In the genomic region with DNA sequence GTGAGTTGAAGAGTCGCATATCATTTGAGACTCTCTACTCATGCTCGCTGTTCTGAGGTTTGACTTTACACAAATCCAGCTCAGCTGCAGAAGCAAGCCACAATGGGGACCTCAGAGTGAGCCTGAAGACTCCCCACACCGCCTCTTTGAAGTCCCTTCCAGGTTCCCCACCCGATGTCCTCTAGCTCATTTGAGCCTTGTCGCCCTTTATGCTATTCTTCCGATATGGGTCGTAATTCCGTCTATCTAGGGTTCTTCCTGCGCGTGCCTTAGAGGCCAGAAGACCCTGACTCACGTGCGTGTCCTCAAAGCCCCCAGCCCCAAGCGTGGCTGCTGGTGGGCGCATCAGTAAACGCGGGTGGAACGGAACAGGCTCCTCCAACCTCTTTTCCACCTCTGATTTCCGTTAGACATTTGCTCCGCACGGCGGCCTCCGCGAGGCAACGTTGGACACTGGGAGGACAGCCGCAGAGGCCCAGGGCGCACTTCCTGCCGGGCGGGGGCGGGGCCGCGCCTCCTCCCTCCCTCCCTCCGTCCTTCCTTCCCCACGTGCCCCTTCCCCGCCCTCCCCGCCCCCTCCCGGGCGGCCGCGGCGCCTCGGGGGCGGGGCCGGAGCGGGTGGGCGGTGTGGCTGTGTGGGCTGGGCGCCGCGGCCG, we compare ENCODE assay signal across 1 cellular context.
A peak's percentile ranks its signal among the peaks of the same experiment; 100 is the strongest.
TF ChIP-seq lines count a peak whose summit lies in the region.

A gene with protein sequence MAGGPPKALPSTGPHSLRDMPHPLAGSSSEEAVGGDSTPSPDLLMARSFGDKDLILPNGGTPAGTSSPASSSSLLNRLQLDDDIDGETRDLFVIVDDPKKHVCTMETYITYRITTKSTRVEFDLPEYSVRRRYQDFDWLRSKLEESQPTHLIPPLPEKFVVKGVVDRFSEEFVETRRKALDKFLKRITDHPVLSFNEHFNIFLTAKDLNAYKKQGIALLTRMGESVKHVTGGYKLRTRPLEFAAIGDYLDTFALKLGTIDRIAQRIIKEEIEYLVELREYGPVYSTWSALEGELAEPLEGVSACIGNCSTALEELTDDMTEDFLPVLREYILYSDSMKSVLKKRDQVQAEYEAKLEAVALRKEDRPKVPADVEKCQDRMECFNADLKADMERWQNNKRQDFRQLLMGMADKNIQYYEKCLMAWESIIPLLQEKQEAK (plus strand): TSS at position 650 of the 656 bp plus-strand sequence. CDS start 242 bp downstream, outside the sequence.

TF ChIP-seq in HepG2, 621 proteins besides CTCF, POLR2A, EP300 and RAD21 (continued from another document and continues in another):
- TF ChIP-seq, protein P1, sequence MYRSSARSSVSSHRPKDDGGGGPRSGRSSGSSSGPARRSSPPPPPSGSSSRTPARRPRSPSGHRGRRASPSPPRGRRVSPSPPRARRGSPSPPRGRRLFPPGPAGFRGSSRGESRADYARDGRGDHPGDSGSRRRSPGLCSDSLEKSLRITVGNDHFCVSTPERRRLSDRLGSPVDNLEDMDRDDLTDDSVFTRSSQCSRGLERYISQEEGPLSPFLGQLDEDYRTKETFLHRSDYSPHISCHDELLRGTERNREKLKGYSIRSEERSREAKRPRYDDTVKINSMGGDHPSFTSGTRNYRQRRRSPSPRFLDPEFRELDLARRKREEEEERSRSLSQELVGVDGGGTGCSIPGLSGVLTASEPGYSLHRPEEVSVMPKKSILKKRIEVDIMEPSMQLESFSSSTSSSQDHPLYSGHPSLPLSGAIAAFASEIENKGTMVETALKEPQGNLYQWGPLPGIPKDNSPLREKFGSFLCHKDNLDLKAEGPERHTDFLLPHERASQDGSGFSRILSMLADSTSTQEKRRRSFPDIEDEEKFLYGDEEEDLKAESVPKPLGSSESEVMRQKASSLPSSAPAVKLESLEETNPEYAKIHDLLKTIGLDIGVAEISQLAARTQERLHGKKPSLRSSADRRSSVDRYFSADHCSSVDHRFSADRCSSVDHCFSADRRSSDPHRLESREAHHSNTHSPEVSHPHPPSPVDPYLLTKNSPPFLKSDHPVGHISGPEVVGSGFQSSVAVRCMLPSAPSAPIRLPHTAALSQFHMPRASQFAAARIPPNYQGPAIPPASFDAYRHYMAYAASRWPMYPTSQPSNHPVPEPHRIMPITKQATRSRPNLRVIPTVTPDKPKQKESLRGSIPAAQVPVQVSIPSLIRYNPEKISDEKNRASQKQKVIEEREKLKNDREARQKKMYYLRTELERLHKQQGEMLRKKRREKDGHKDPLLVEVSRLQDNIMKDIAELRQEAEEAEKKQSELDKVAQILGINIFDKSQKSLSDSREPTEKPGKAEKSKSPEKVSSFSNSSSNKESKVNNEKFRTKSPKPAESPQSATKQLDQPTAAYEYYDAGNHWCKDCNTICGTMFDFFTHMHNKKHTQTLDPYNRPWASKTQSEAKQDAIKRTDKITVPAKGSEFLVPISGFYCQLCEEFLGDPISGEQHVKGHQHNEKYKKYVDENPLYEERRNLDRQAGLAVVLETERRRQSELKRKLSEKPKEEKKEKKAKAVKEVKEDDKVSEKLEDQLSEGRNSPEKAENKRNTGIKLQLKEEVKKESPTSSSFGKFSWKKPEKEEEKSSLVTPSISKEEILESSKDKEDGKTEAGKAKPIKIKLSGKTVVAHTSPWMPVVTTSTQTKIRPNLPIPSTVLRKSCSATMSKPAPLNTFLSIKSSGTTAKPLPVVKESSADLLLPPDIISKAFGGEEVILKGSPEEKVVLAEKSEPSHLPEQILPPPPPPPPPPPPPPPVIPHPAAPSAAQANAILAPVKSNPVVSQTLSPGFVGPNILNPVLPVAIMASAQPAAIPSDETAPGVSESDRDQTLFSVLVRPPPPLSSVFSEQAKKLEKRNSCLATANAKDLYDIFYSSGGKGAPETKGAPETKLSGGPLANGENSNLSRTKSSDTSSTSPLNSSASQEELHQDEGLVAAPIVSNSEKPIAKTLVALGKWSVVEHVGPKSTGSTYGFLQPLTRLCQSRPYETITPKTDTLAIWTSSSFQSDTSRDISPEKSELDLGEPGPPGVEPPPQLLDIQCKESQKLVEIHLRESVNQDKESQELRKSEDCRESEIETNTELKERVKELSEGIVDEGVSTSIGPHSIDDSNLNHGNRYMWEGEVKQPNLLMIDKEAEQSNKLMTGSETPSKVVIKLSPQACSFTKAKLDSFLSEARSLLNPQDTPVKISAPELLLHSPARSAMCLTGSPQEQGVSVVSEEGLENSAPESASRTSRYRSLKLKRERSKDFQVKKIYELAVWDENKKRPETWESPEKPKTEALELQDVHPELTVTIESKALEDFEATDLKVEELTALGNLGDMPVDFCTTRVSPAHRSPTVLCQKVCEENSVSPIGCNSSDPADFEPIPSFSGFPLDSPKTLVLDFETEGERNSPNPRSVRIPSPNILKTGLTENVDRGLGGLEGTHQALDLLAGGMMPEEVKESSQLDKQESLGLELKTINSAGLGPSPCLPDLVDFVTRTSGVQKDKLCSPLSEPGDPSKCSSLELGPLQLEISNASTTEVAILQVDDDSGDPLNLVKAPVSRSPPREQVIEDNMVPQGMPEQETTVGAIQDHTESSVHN (CRISPR knock-in tag; IDR thresholded peaks at IDR 0.05) = 0 out of 2 replicates have a peak, but pooled peaks have one; percentile 26
- TF ChIP-seq, protein P2, sequence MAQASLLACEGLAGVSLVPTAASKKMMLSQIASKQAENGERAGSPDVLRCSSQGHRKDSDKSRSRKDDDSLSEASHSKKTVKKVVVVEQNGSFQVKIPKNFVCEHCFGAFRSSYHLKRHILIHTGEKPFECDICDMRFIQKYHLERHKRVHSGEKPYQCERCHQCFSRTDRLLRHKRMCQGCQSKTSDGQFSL (CRISPR knock-in tag; IDR thresholded peaks at IDR 0.05) = 0 out of 2 replicates have a peak, but pooled peaks have one; percentile 25
- no peak for TF ChIP-seq ZIK1 (CRISPR knock-in tag; IDR thresholded peaks at IDR 0.05; ENCODE audit: borderline replicate concordance, low read depth)
- TF ChIP-seq, protein P3, sequence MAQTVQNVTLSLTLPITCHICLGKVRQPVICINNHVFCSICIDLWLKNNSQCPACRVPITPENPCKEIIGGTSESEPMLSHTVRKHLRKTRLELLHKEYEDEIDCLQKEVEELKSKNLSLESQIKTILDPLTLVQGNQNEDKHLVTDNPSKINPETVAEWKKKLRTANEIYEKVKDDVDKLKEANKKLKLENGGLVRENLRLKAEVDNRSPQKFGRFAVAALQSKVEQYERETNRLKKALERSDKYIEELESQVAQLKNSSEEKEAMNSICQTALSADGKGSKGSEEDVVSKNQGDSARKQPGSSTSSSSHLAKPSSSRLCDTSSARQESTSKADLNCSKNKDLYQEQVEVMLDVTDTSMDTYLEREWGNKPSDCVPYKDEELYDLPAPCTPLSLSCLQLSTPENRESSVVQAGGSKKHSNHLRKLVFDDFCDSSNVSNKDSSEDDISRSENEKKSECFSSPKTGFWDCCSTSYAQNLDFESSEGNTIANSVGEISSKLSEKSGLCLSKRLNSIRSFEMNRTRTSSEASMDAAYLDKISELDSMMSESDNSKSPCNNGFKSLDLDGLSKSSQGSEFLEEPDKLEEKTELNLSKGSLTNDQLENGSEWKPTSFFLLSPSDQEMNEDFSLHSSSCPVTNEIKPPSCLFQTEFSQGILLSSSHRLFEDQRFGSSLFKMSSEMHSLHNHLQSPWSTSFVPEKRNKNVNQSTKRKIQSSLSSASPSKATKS (CRISPR knock-in tag; IDR thresholded peaks at IDR 0.05) = no peak
- TF ChIP-seq, protein P4, sequence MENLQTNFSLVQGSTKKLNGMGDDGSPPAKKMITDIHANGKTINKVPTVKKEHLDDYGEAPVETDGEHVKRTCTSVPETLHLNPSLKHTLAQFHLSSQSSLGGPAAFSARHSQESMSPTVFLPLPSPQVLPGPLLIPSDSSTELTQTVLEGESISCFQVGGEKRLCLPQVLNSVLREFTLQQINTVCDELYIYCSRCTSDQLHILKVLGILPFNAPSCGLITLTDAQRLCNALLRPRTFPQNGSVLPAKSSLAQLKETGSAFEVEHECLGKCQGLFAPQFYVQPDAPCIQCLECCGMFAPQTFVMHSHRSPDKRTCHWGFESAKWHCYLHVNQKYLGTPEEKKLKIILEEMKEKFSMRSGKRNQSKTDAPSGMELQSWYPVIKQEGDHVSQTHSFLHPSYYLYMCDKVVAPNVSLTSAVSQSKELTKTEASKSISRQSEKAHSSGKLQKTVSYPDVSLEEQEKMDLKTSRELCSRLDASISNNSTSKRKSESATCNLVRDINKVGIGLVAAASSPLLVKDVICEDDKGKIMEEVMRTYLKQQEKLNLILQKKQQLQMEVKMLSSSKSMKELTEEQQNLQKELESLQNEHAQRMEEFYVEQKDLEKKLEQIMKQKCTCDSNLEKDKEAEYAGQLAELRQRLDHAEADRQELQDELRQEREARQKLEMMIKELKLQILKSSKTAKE (CRISPR knock-in tag; IDR thresholded peaks at IDR 0.05; ENCODE audit: borderline replicate concordance) = peak; percentile 39; the same call in 1 of the 2 replicates
- TF ChIP-seq, protein P5, sequence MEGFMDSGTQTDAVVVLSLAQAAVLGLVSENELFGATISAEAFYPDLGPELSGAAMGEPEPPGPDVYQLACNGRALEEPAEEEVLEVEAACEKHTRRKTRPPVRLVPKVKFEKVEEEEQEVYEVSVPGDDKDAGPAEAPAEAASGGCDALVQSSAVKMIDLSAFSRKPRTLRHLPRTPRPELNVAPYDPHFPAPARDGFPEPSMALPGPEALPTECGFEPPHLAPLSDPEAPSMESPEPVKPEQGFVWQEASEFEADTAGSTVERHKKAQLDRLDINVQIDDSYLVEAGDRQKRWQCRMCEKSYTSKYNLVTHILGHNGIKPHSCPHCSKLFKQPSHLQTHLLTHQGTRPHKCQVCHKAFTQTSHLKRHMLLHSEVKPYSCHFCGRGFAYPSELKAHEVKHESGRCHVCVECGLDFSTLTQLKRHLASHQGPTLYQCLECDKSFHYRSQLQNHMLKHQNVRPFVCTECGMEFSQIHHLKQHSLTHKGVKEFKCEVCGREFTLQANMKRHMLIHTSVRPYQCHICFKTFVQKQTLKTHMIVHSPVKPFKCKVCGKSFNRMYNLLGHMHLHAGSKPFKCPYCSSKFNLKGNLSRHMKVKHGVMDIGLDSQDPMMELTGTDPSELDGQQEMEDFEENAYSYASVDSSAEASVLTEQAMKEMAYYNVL (CRISPR knock-in tag; IDR thresholded peaks at IDR 0.05; ENCODE audit: borderline replicate concordance) = peak; percentile 65; the same call in 1 of the 2 replicates
- TF ChIP-seq KAT8 (CRISPR knock-in tag; IDR thresholded peaks at IDR 0.05) = peak; percentile 85
- TF ChIP-seq, protein P6, sequence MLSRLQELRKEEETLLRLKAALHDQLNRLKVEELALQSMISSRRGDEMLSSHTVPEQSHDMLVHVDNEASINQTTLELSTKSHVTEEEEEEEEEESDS (CRISPR knock-in tag; IDR thresholded peaks at IDR 0.05; ENCODE audit: borderline replicate concordance) = no peak
- TF ChIP-seq ZNF607 (CRISPR knock-in tag; IDR thresholded peaks at IDR 0.05; ENCODE audit: borderline replicate concordance) = peak; percentile 71; the same call in 1 of the 2 replicates
- peak; percentile 94 for TF ChIP-seq SAP130 (CRISPR knock-in tag; IDR thresholded peaks at IDR 0.05; ENCODE audit: low read depth)
- no peak for TF ChIP-seq KDM4B (CRISPR knock-in tag; IDR thresholded peaks at IDR 0.05)
- TF ChIP-seq ZNF747 (CRISPR knock-in tag; IDR thresholded peaks at IDR 0.05; ENCODE audit: borderline replicate concordance) = no peak; the same call in 1 of the 2 replicates
- peak; percentile 74 for TF ChIP-seq ZMYM3 (CRISPR knock-in tag; IDR thresholded peaks at IDR 0.05)
- TF ChIP-seq, protein P7, sequence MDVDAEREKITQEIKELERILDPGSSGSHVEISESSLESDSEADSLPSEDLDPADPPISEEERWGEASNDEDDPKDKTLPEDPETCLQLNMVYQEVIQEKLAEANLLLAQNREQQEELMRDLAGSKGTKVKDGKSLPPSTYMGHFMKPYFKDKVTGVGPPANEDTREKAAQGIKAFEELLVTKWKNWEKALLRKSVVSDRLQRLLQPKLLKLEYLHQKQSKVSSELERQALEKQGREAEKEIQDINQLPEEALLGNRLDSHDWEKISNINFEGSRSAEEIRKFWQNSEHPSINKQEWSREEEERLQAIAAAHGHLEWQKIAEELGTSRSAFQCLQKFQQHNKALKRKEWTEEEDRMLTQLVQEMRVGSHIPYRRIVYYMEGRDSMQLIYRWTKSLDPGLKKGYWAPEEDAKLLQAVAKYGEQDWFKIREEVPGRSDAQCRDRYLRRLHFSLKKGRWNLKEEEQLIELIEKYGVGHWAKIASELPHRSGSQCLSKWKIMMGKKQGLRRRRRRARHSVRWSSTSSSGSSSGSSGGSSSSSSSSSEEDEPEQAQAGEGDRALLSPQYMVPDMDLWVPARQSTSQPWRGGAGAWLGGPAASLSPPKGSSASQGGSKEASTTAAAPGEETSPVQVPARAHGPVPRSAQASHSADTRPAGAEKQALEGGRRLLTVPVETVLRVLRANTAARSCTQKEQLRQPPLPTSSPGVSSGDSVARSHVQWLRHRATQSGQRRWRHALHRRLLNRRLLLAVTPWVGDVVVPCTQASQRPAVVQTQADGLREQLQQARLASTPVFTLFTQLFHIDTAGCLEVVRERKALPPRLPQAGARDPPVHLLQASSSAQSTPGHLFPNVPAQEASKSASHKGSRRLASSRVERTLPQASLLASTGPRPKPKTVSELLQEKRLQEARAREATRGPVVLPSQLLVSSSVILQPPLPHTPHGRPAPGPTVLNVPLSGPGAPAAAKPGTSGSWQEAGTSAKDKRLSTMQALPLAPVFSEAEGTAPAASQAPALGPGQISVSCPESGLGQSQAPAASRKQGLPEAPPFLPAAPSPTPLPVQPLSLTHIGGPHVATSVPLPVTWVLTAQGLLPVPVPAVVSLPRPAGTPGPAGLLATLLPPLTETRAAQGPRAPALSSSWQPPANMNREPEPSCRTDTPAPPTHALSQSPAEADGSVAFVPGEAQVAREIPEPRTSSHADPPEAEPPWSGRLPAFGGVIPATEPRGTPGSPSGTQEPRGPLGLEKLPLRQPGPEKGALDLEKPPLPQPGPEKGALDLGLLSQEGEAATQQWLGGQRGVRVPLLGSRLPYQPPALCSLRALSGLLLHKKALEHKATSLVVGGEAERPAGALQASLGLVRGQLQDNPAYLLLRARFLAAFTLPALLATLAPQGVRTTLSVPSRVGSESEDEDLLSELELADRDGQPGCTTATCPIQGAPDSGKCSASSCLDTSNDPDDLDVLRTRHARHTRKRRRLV (CRISPR knock-in tag; IDR thresholded peaks at IDR 0.05) = peak; percentile 48; the same call in 1 of the 2 replicates
- no peak for TF ChIP-seq HHEX (CRISPR knock-in tag; IDR thresholded peaks at IDR 0.05)
- peak; percentile 38 for TF ChIP-seq RBM22 (optimal IDR thresholded peaks at IDR 0.05; ENCODE audit: low read length)
- TF ChIP-seq ARNT (IDR thresholded peaks at IDR 0.05) = no peak
- TF ChIP-seq, protein P8, sequence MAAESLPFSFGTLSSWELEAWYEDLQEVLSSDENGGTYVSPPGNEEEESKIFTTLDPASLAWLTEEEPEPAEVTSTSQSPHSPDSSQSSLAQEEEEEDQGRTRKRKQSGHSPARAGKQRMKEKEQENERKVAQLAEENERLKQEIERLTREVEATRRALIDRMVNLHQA (CRISPR knock-in tag; IDR thresholded peaks at IDR 0.05) = no peak
- TF ChIP-seq TBX2 (CRISPR knock-in tag; IDR thresholded peaks at IDR 0.05; ENCODE audit: borderline replicate concordance) = peak; percentile 38
- TF ChIP-seq ZNF496 (CRISPR knock-in tag; IDR thresholded peaks at IDR 0.05; ENCODE audit: insufficient replicate concordance) = no peak
- peak; percentile 64 for TF ChIP-seq GABPA (IDR thresholded peaks at IDR 0.05; ENCODE audit: low read depth, low read length)
- peak; percentile 84 for TF ChIP-seq GABPA (CRISPR knock-in tag; IDR thresholded peaks at IDR 0.05; ENCODE audit: low read depth)
- TF ChIP-seq HCFC1 (IDR thresholded peaks at IDR 0.05; ENCODE audit: low read depth, low read length) = no peak
- peak; percentile 80 for TF ChIP-seq HOXA3 (CRISPR knock-in tag; IDR thresholded peaks at IDR 0.05)
- TF ChIP-seq ZNF616 (CRISPR knock-in tag; IDR thresholded peaks at IDR 0.05; ENCODE audit: low read depth) = peak; percentile 72; the same call in 1 of the 2 replicates
- peak; percentile 30; the same call in 1 of the 2 replicates for TF ChIP-seq SP2 (CRISPR knock-in tag; IDR thresholded peaks at IDR 0.05)
- peak; percentile 67 for TF ChIP-seq GATAD2A (CRISPR knock-in tag; IDR thresholded peaks at IDR 0.05)
